In the genomic region with DNA sequence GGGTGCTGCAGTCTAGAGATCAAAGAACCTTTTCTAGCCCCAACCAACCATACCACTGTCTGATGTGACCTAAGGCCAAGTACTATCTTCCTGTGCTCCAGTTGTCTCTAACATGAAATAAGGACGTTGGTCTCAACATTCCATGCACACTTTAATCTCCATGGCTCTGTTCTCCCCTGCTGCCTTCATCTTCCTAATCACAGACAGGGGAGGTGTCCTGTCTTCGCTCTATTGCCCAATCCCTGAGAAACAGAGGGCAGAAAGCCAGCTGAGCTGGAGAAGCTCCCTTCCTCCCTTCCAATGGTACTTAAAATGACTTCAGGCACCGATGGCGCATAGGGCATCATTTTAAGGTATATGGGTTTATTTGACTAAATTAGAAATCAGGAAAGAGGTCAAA, we compare ENCODE assay signal across 13 cellular contexts.
"Had no signal": no experiment of that assay in that cellular context is flagged by ENCODE, and none has a peak within 500 bp of the region (broad histone marks: within the 10 kb centered on the region; RNA-seq: fewer than 3 reads in every experiment).

No MANE protein-coding gene starts in this region.

- H3K4me1 ChIP-seq: SJCRH30 had no signal

- H3K36me3 ChIP-seq: MG63, SJCRH30, WERI-Rb-1 had no signal

- H3K27ac ChIP-seq: RWPE1, SJCRH30, SK-N-MC, WERI-Rb-1 had no signal

- DNase-seq: activated CD4-positive, alpha-beta T cell treated with anti-CD3 and anti-CD28 coated beads for 1 hour; activated CD4-positive, CD25-positive, alpha-beta regulatory T cell; Kasumi-1; KG1; NCI-H1048; NCI-H2029; NCI-H524 treated with DMSO at 0.1 percent for 48 hours; T1000 had no signal

- H3K9me3 ChIP-seq: SJCRH30 had no signal

- H3K27me3 ChIP-seq: SJCRH30 had no signal

- H3K4me3 ChIP-seq: MG63, SJCRH30, SK-N-MC had no signal
